Comparison of ENCODE assay signal across 14 cellular contexts in the genomic region with DNA sequence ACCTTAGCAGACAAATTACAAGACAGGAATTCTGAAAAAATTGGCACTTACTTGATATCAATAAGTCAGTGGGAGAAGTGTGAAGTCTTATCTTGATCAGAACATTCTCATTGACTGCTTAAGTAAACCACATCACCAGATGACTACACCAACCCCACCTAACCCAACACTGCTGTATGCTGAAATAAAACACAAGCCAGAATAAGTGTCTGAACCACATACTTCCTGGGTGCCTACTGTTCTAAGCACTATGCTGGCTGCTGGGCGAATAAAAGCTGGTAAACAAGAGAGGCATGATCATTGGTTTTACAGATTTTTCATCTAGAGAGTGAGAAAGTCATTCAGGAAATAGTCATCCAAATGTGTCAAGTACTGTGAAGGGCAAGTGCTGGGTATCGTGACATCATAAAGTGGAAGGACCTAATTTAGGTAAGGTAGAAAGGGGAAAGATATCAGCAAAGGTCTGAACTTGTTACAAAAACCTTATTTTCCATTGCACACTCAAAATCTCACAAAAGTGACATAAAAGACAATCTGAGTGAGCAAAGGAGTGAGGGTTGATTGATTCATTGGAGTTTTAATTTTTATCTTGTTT.
A peak's percentile ranks its signal among the peaks of the same experiment; 100 is the strongest.
DNase-seq lines count a peak whose midpoint lies in the region; ATAC-seq and TF ChIP-seq lines count a peak whose summit lies in the region.
"Had no signal": no experiment of that assay in that cellular context is flagged by ENCODE, and none has a peak within 500 bp of the region (broad histone marks: within the 10 kb centered on the region; RNA-seq: fewer than 3 reads in every experiment).

No MANE protein-coding gene starts in this region.

- H3K36me3 ChIP-seq in RWPE2 (ENCODE audit: low read depth): no peaks in the 10 kb centered on the region
- no peaks in the 10 kb centered on the region for H3K36me3 ChIP-seq in body of pancreas (replicated peaks in 1 of 2; ENCODE audit: insufficient read depth in 1 of 2, low read depth in 2 of 2)
- H3K36me3 ChIP-seq: ascending aorta, right atrium auricular region had no signal

- 87% methylated on average over 2 of the region's 2 CpGs for WGBS in body of pancreas, 2 donors

- no peaks in the 10 kb centered on the region for H3K27me3 Mint-ChIP-seq in T-helper 2 cell treated with Interferon-gamma antibody and Interleukin-4, amounts not matched to agents 5 μg/mL and 100 μg/mL, for 36 hours (ENCODE audit: low read depth)
- H3K27me3 Mint-ChIP-seq: CD4-positive, CD25-positive, alpha-beta regulatory T cell had no signal

- no peaks in the 10 kb centered on the region for H3K36me3 Mint-ChIP-seq in T-helper 2 cell treated with Interferon-gamma antibody and Interleukin-4, amounts not matched to agents 5 μg/mL and 100 μg/mL, for 36 hours (ENCODE audit: low read depth)
- H3K36me3 Mint-ChIP-seq: CD4-positive, CD25-positive, alpha-beta regulatory T cell; mesothelial cell of epicardium had no signal

- H3K4me1 ChIP-seq in RWPE2 (ENCODE audit: insufficient read depth, poor library complexity, severe bottlenecking) (peaks cover 43% of the 10 kb centered on the region), body of pancreas (no peaks in the 10 kb centered on the region)
- H3K4me1 ChIP-seq: ascending aorta, right atrium auricular region had no signal

- no peak overlapping the region for H3K27ac Mint-ChIP-seq in T-helper 2 cell treated with Interferon-gamma antibody and Interleukin-4, amounts not matched to agents 5 μg/mL and 100 μg/mL, for 36 hours
- H3K27ac Mint-ChIP-seq: mesothelial cell of epicardium had no signal

- peaks cover 18% of the 10 kb centered on the region for H3K9me3 Mint-ChIP-seq in T-helper 2 cell treated with Interferon-gamma antibody and Interleukin-4, amounts not matched to agents 5 μg/mL and 100 μg/mL, for 36 hours
- H3K9me3 Mint-ChIP-seq: mesothelial cell of epicardium had no signal

- H3K4me3 ChIP-seq in AG10803 (ENCODE audit: low read length): no peak overlapping the region
- H3K4me3 ChIP-seq in RWPE2 (ENCODE audit: severe bottlenecking): no peak overlapping the region
- no peak overlapping the region for H3K4me3 ChIP-seq in body of pancreas
- H3K4me3 ChIP-seq: ascending aorta, right atrium auricular region had no signal

- TF ChIP-seq CTCF in AG10803 (conservative IDR thresholded peaks at IDR 0.05; ENCODE audit: low read length): no peak
- TF ChIP-seq CTCF in RWPE2 (IDR thresholded peaks at IDR 0.05; ENCODE audit: poor library complexity, severe bottlenecking): no peak
- TF ChIP-seq CTCF in body of pancreas (IDR thresholded peaks at IDR 0.05): no peak

- intact Hi-C loops in left cardiac atrium (cut with DNase I): no loop called here
- intact Hi-C loops in body of pancreas (cut with DNase I): no loop called here

- H3K4me1 Mint-ChIP-seq in T-helper 2 cell treated with Interferon-gamma antibody and Interleukin-4, amounts not matched to agents 5 μg/mL and 100 μg/mL, for 36 hours (ENCODE audit: low read depth): no peaks in the 10 kb centered on the region
- H3K4me1 Mint-ChIP-seq: CD4-positive, CD25-positive, alpha-beta regulatory T cell had no signal

- peak overlapping the region; percentile 90 for H3K27ac ChIP-seq in RWPE2 (ENCODE audit: poor library complexity, severe bottlenecking)
- H3K27ac ChIP-seq in body of pancreas: no peak overlapping the region
- H3K27ac ChIP-seq: ascending aorta, right atrium auricular region had no signal

- H3K4me3 Mint-ChIP-seq in T-helper 2 cell treated with Interferon-gamma antibody and Interleukin-4, amounts not matched to agents 5 μg/mL and 100 μg/mL, for 36 hours: no peak overlapping the region
- H3K4me3 Mint-ChIP-seq: CD4-positive, CD25-positive, alpha-beta regulatory T cell; mesothelial cell of epicardium had no signal

- DNase-seq in AG10803 (ENCODE audit: low read depth): peak; percentile 14
- no peak for DNase-seq in RWPE2 (ENCODE audit: low spot score)
- peak; percentile 46 for DNase-seq in iris pigment epithelial cell (ENCODE audit: low read depth)
- no peak for DNase-seq in NCI-H1105 treated with DMSO at 0.1 percent for 48 hours (lab: John Stamatoyannopoulos, UW)
- no peak for DNase-seq in left cardiac atrium
- DNase-seq in T-helper 2 cell treated with Interferon-gamma antibody and Interleukin-4, amounts not matched to agents 5 μg/mL and 100 μg/mL, for 36 hours (ENCODE audit: low spot score): no peak
- no peak for DNase-seq in body of pancreas
- DNase-seq: CD4-positive, CD25-positive, alpha-beta regulatory T cell; KBM-7; NCI-H2029 treated with DMSO at 0.1 percent for 48 hours had no signal

- peak; percentile 36 for ATAC-seq in GM18498 (IDR thresholded peaks at IDR 0.05; ENCODE audit: unreplicated experiment)
- peak; percentile 22; the same call in 1 of the 3 replicates for ATAC-seq in RWPE2 (ENCODE audit: low read depth)
- ATAC-seq in left cardiac atrium: no peak
- ATAC-seq in body of pancreas: no peak

- H3K27me3 ChIP-seq in RWPE2 (ENCODE audit: insufficient read depth, poor library complexity, severe bottlenecking) (no peaks in the 10 kb centered on the region), body of pancreas (no peaks in the 10 kb centered on the region)
- H3K27me3 ChIP-seq: ascending aorta, right atrium auricular region had no signal

- H3K9me3 ChIP-seq in RWPE2 (ENCODE audit: severe bottlenecking) (no peaks in the 10 kb centered on the region), body of pancreas (no peaks in the 10 kb centered on the region)
- H3K9me3 ChIP-seq: ascending aorta, right atrium auricular region had no signal

- no peak for TF ChIP-seq POLR2A in body of pancreas (IDR thresholded peaks at IDR 0.05)

Comparison
In these comparisons a context has a peak if more than half of its experiments do, and no peak if none do; other contexts are left out.
1. DNase-seq: peak in AG10803 (single experiment) and iris pigment epithelial cell (single experiment); none in RWPE2 (single experiment), NCI-H1105 treated with DMSO at 0.1 percent for 48 hours (single experiment), left cardiac atrium (single experiment), T-helper 2 cell treated with Interferon-gamma antibody and Interleukin-4, amounts not matched to agents 5 μg/mL and 100 μg/mL, for 36 hours (single experiment) and body of pancreas (0 of 4).
2. ATAC-seq: peak in GM18498 (single experiment) and RWPE2 (single experiment); none in left cardiac atrium (0 of 2) and body of pancreas (single experiment).